In the genomic region with DNA sequence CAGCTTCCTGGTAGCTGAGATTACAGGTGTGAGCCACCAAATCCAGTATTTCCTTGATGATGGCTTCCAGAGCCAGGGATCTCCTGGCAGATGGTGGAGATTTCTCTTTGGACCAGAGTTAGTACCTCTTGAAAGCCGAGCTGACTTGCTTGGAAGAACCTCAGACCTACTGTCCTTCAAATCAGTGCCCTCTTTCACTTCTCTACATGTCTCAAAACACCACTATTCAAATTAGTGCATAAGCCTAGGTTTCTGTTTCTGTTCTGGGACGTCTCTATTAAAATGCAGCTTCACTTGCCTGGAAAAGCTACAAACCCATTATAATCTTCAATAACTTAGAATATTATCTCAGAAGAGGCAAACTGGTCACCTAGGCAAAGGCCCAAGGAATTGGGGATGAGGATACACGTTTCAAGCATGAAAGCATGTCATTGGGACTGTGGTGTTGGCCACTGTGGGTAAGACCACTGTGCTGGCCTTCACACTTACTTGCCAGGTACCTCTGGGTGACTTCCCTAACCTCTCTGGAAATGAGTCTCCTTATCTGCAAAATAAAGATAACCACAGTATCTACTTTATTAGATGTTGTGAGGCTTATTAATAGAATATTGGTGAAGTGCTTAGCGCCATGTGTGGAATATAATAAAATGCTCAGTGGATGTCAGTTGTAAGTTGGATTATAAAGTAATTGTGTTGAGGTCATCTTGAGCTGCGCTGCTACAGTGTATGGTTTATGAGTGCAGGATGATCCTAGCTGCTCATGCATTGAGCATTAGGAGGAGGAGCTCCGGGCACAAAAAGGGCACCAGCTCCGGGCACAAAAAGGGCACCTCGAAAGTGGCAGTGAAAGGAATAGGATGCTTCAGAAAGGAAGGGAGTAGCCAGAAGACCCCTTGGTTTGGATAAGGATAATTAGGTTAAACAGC, we compare ENCODE assay signal across 8 cellular contexts.
DNase-seq lines count a peak whose midpoint lies in the region; ATAC-seq and TF ChIP-seq lines count a peak whose summit lies in the region.

No MANE protein-coding gene starts in this region.

- ATAC-seq in GM21423 (IDR thresholded peaks at IDR 0.05; ENCODE audit: unreplicated experiment) (peak; percentile 81), HG03460 (IDR thresholded peaks at IDR 0.05; ENCODE audit: unreplicated experiment) (peak; percentile 85), memory B cell (ENCODE audit: low read depth) (peak; percentile 80)

- intact Hi-C loops in colonic mucosa (cut with DNase I): no loop called here

- peaks cover 9% of the 10 kb centered on the region for H3K4me1 ChIP-seq in colonic mucosa
- no peaks in the 10 kb centered on the region for H3K4me1 ChIP-seq in SJCRH30

- H3K4me1 Mint-ChIP-seq in memory B cell: peaks cover 54% of the 10 kb centered on the region

- H3K9me3 Mint-ChIP-seq in memory B cell: no peaks in the 10 kb centered on the region

- H3K4me3 Mint-ChIP-seq in memory B cell: peak overlapping the region; percentile 57

- H3K27me3 ChIP-seq in colonic mucosa: no peaks in the 10 kb centered on the region
- H3K27me3 ChIP-seq in SJCRH30: no peaks in the 10 kb centered on the region

- no peaks in the 10 kb centered on the region for H3K27me3 Mint-ChIP-seq in memory B cell

- TF ChIP-seq CTCF in GM13976 (IDR thresholded peaks at IDR 0.05; ENCODE audit: borderline replicate concordance, control extremely low read depth, extremely low read depth, insufficient read depth, missing control alignments) (no peak), colonic mucosa (IDR thresholded peaks at IDR 0.05) (no peak)

- H3K9ac ChIP-seq in colonic mucosa (ENCODE audit: low read depth in 2 of 2, low read length in 2 of 2): no peak overlapping the region

- peaks cover 1% of the 10 kb centered on the region for H3K36me3 Mint-ChIP-seq in memory B cell

- no peak overlapping the region for H3K4me3 ChIP-seq in colonic mucosa
- no peak overlapping the region for H3K4me3 ChIP-seq in SJCRH30

- H3K36me3 ChIP-seq in colonic mucosa (no peaks in the 10 kb centered on the region), SJCRH30 (no peaks in the 10 kb centered on the region)

- H3K27ac ChIP-seq in colonic mucosa (no peak overlapping the region), SJCRH30 (no peak overlapping the region)

- peak; percentile 74 for DNase-seq in GM13976 (ENCODE audit: low spot score)
- DNase-seq in memory B cell (ENCODE audit: low spot score in 2 of 2): peak in 1 of 2 donors; percentile 26
- DNase-seq in KG1 (lab: John Stamatoyannopoulos, UW): no peak
- no peak for DNase-seq in colonic mucosa
- no peak for DNase-seq in SJCRH30
- DNase-seq in iPS-NIHi11 (ENCODE audit: low spot score): no peak

- H3K9me3 ChIP-seq in colonic mucosa: no peaks in the 10 kb centered on the region
- H3K9me3 ChIP-seq in SJCRH30 (replicated peaks): no peaks in the 10 kb centered on the region

- in situ Hi-C loops in GM13976 (cut with MboI; ENCODE audit: low sequenced_read_pairs, unreplicated experiment): no loop called here

- H3K27ac Mint-ChIP-seq in memory B cell: peak overlapping the region; percentile 96
